ENCODE assay signal across 13 cellular contexts in the genomic region with DNA sequence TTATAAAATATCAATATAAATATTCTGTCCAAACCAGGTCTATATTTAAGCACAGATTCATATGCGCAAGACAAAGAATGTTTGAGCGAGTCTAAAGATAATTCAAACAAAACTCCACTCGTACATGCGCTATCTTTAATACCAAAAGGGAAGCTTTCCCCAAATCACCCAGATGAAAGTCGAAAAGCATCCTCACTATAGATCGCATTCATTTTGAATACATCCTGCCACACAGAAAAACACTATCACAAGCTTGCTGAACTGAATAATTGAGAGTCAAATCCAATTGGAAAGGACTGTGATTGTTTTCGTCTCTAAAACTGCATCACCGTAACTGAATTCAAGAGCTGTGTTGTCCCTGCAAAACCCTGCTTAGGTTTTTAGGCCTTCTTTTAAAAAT. TPM values are rescaled to one million over a fixed set of nuclear protein-coding genes. Genes with fewer than 3 reads are reported as not detected.
DNase-seq lines count a peak whose midpoint lies in the region; ATAC-seq and TF ChIP-seq lines count a peak whose summit lies in the region.
"Had no signal": no experiment of that assay in that cellular context is flagged by ENCODE, and none has a peak within 500 bp of the region (broad histone marks: within the 10 kb centered on the region; RNA-seq: fewer than 3 reads in every experiment).

No MANE protein-coding gene starts in this region.

- peaks cover 18% of the 10 kb centered on the region for H3K4me1 Mint-ChIP-seq in T-helper 1 cell treated with Interleukin-12 subunit alpha and Interleukin-12 subunit beta and Interleukin-4 antibody, amounts not matched to agents 30 μg/mL and 1 μg/mL, for 36 hours (ENCODE audit: low read depth)
- H3K4me1 Mint-ChIP-seq: mesothelial cell of epicardium had no signal

- intact Hi-C loops in head of caudate nucleus (cut with DNase I) = no loop called here

- H3K27ac ChIP-seq in BLaER1 (peak overlapping the region; percentile 98), smooth muscle cell (ENCODE audit: low read depth) (no peak overlapping the region)
- H3K27ac ChIP-seq: C4-2B had no signal

- H3K27ac Mint-ChIP-seq in T-helper 1 cell treated with Interleukin-12 subunit alpha and Interleukin-12 subunit beta and Interleukin-4 antibody, amounts not matched to agents 30 μg/mL and 1 μg/mL, for 36 hours = peak overlapping the region; percentile 97
- H3K27ac Mint-ChIP-seq: mesothelial cell of epicardium had no signal

- H3F3A ChIP-seq in smooth muscle cell (ENCODE audit: low read depth) = no peaks in the 10 kb centered on the region

- H3K9ac ChIP-seq in BLaER1 (peak overlapping the region; percentile 98), smooth muscle cell (ENCODE audit: low read depth) (no peak overlapping the region)

- ATAC-seq in GM18502 (IDR thresholded peaks at IDR 0.05; ENCODE audit: poor library complexity, unreplicated experiment) (peak; percentile 2), GM21381 (IDR thresholded peaks at IDR 0.05; ENCODE audit: unreplicated experiment) (no peak)

- H3K4me3 Mint-ChIP-seq in T-helper 1 cell treated with Interleukin-12 subunit alpha and Interleukin-12 subunit beta and Interleukin-4 antibody, amounts not matched to agents 30 μg/mL and 1 μg/mL, for 36 hours = peak overlapping the region; percentile 98
- H3K4me3 Mint-ChIP-seq: mesothelial cell of epicardium had no signal

- no peak overlapping the region for H2AFZ ChIP-seq in smooth muscle cell (ENCODE audit: low read depth)

- peaks cover 3% of the 10 kb centered on the region for H3K9me3 Mint-ChIP-seq in T-helper 1 cell treated with Interleukin-12 subunit alpha and Interleukin-12 subunit beta and Interleukin-4 antibody, amounts not matched to agents 30 μg/mL and 1 μg/mL, for 36 hours

- H3K27me3 Mint-ChIP-seq in T-helper 1 cell treated with Interleukin-12 subunit alpha and Interleukin-12 subunit beta and Interleukin-4 antibody, amounts not matched to agents 30 μg/mL and 1 μg/mL, for 36 hours (ENCODE audit: low read depth) = no peaks in the 10 kb centered on the region

- no peak for DNase-seq in smooth muscle cell (lab: John Stamatoyannopoulos, UW; ENCODE audit: unreplicated experiment)
- DNase-seq in glomerular visceral epithelial cell (ENCODE audit: extremely low spot score) = no peak
- no peak for DNase-seq in head of caudate nucleus
- DNase-seq: NCI-H2081 treated with DMSO at 0.1 percent for 48 hours had no signal

- no peak for TF ChIP-seq CTCF in smooth muscle cell (IDR thresholded peaks at IDR 0.05; ENCODE audit: borderline replicate concordance, insufficient read depth, poor library complexity, severe bottlenecking)

- no peaks in the 10 kb centered on the region for H3K79me2 ChIP-seq in smooth muscle cell (ENCODE audit: low read depth)

- H3K36me3 ChIP-seq in BLaER1 = peaks cover 34% of the 10 kb centered on the region
- no peaks in the 10 kb centered on the region for H3K36me3 ChIP-seq in smooth muscle cell (ENCODE audit: low read depth)

- H3K4me3 ChIP-seq in BLaER1 = peak overlapping the region; percentile 75
- peak overlapping the region; percentile 62 for H3K4me3 ChIP-seq in mononuclear cell (ENCODE audit: low read length)
- H3K4me3 ChIP-seq in smooth muscle cell = no peak overlapping the region

- H3K27me3 ChIP-seq in BLaER1 (no peaks in the 10 kb centered on the region), mononuclear cell (ENCODE audit: insufficient read depth, low read length) (no peaks in the 10 kb centered on the region), smooth muscle cell (ENCODE audit: low read depth) (no peaks in the 10 kb centered on the region)

- peaks cover 26% of the 10 kb centered on the region for H3K36me3 Mint-ChIP-seq in T-helper 1 cell treated with Interleukin-12 subunit alpha and Interleukin-12 subunit beta and Interleukin-4 antibody, amounts not matched to agents 30 μg/mL and 1 μg/mL, for 36 hours (ENCODE audit: low read depth)
- H3K36me3 Mint-ChIP-seq: mesothelial cell of epicardium had no signal

- H4K20me1 ChIP-seq in BLaER1 (no peaks in the 10 kb centered on the region), smooth muscle cell (ENCODE audit: low read depth) (no peaks in the 10 kb centered on the region)

- H3K9me3 ChIP-seq in BLaER1 (no peaks in the 10 kb centered on the region; the same call in 1 of the 2 replicates), mononuclear cell (ENCODE audit: low read depth, low read length) (no peaks in the 10 kb centered on the region), smooth muscle cell (replicated peaks; ENCODE audit: low read depth) (no peaks in the 10 kb centered on the region)

- H3K4me1 ChIP-seq in BLaER1 (peaks cover 35% of the 10 kb centered on the region), mononuclear cell (ENCODE audit: insufficient read depth, low read length) (peaks cover 20% of the 10 kb centered on the region), smooth muscle cell (ENCODE audit: low read depth) (no peaks in the 10 kb centered on the region)

- H3K4me2 ChIP-seq in BLaER1 = peak overlapping the region; percentile 97
- no peak overlapping the region for H3K4me2 ChIP-seq in smooth muscle cell

- 92% methylated on average over 8 of the region's 8 CpGs for WGBS in smooth muscle cell (ENCODE audit: low lambda C conversion rate)

RNA-seq across cellular contexts. Expression of gene TASL, which starts 0.7 kb away (rescaled TPM):
- total RNA-seq in mononuclear cell (16.9 TPM), smooth muscle cell (not detected in 2 replicates)
- not detected in 2 replicates for polyA plus RNA-seq in smooth muscle cell
- total RNA-seq: HT1080, mesothelial cell of epicardium, RPMI7951 had no signal

Comparison
In these comparisons a context has a peak if more than half of its experiments do, and no peak if none do; other contexts are left out.
1. RNA of gene TASL, which starts 0.7 kb away (total RNA-seq): 16.9 TPM in mononuclear cell (single experiment); not detected in smooth muscle cell; every median in the first group is over 10 times any median in the second.